11 cellular contexts compared by ENCODE assay signal in the genomic region with DNA sequence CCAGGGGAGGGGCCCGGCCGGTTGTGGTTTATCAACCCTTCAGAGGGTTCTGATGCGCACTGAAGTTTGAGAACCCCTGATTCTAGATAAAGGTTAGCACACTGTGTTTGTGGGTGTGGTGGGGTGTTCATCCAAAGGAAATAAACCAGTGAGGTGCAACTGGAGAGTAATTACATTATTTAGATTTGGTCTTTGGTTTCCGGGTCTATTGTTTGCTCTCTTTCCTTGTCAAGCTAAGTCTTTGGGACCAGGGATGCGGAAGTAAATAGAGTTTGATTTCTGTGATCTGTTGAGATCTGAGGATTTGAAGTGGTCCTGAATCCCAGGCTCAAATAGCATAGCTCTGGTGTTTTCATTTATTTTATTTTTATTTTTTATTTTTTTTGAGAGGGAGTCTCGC. TPM values are rescaled to one million over a fixed set of nuclear protein-coding genes. Genes with fewer than 3 reads are reported as not detected.
"Had no signal": no experiment of that assay in that cellular context is flagged by ENCODE, and none has a peak within 500 bp of the region (broad histone marks: within the 10 kb centered on the region; RNA-seq: fewer than 3 reads in every experiment).

No MANE protein-coding gene starts in this region.

- H2AFZ ChIP-seq: GM23248 had no signal

- H3K9me3 ChIP-seq: HAP-1 had no signal

- H3K4me1 ChIP-seq: HAP-1 had no signal

- H3K9ac ChIP-seq: GM23248 had no signal

- DNase-seq: GM23248, HFFc6, IMR-90, KG1 had no signal

- H3K27ac ChIP-seq: GM23248, HL-60 had no signal

- H3K4me3 ChIP-seq: GM23248, HAP-1, K562 had no signal

- ATAC-seq: HCT116, HepG2, K562 had no signal

- FAIRE-seq: H1, H54, HepG2, K562 had no signal

- H3K36me3 ChIP-seq: HAP-1 had no signal

RNA-seq across cellular contexts. Expression of gene CLMP, which starts 50.5 kb away (rescaled TPM):
- total RNA-seq: HepG2 had no signal
- polyA plus RNA-seq: HepG2 had no signal
